ENCODE assay signal across 1 cellular context in the genomic region with DNA sequence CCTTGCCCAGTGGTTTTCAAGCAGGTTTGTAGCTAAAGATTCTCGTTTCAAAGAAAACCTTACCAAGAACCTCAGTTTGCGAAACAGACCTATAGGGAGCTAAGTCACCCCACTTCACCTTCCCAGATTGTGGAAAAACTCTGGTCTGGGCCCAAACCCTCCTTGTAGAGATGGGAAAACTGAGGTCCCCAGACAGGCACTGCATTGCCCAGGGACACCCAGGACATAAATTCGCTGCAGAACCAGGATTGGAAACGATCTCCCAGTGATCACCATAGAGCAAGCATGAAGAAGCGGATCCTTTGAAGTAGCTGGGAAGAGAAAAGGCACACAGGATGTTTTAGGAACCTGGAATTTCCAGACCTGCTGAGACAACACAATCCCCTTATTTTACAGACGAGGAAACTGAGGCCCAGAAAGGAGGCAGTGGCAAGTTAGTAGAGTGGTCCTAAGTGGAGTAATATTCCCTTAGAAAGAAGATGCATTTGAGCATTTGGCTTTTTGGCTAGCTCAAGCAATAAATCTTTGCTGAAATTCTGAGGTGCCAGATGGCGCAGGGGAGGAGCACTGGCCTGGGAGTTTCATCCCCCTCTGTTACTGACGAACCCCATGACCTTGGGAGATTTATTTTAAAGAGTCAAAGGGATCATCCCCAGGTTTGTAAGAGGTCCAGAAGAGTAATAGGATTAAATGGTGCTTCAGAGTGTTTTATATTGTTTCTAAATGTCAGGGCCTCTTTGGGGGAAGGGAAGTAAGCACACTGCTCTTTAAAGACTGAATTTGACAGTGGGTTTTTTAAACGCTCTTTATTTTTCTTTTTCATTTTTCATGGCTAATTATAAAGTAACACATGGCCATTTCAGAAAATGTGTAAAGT.
TF ChIP-seq lines count a peak whose summit lies in the region.

No MANE protein-coding gene starts in this region.

TF ChIP-seq in GM12878, 131 proteins besides CTCF, POLR2A, EP300 and RAD21 (continued from another document):
- TF ChIP-seq USF1 (IDR thresholded peaks at IDR 0.05; ENCODE audit: borderline replicate concordance, extremely low read length, insufficient read depth, low read depth, low read length) (no peak), NBN (IDR thresholded peaks at IDR 0.05) (no peak), ZBED1 (IDR thresholded peaks at IDR 0.05; ENCODE audit: borderline replicate concordance) (no peak)
- TF ChIP-seq, protein P1, sequence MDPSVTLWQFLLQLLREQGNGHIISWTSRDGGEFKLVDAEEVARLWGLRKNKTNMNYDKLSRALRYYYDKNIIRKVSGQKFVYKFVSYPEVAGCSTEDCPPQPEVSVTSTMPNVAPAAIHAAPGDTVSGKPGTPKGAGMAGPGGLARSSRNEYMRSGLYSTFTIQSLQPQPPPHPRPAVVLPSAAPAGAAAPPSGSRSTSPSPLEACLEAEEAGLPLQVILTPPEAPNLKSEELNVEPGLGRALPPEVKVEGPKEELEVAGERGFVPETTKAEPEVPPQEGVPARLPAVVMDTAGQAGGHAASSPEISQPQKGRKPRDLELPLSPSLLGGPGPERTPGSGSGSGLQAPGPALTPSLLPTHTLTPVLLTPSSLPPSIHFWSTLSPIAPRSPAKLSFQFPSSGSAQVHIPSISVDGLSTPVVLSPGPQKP (IDR thresholded peaks at IDR 0.05; ENCODE audit: low read depth, low read length): no peak
